Comparison of ENCODE assay signal across 1 cellular context in the genomic region with DNA sequence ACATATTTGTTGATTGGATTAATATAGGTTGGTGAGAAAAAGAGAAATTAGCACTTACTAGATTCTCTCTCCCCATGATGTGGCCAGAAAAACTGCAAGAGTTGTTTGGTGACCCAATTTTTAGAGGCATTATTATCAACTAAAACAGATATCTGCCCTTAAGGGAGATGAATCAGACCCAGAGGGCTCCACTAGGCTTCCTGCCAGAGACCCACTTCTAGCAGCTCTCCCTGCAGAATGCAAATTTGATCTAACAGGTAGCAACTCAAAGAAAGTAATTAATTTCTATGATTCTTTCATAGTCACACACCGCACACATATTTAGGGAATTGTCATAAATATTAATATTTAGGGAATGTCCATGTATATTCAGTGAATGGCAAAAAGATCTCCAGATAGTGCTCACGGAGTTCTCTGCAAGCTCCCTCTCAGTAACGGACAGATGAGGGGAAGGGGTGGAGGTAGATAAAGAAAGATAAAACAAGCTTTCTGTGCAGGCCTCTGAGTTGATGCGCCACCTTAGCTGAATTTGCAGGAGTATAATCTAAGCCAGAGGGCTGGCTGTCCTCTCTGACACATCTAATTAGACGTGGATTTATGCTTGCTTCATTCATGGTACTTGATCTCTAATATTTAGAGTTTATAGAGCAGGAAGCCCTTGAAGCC.
TF ChIP-seq lines count a peak whose summit lies in the region.

No MANE protein-coding gene starts in this region.

TF ChIP-seq in SK-N-SH, 30 proteins besides CTCF, POLR2A, EP300 and RAD21 (continued from another document):
- TF ChIP-seq, protein P1, sequence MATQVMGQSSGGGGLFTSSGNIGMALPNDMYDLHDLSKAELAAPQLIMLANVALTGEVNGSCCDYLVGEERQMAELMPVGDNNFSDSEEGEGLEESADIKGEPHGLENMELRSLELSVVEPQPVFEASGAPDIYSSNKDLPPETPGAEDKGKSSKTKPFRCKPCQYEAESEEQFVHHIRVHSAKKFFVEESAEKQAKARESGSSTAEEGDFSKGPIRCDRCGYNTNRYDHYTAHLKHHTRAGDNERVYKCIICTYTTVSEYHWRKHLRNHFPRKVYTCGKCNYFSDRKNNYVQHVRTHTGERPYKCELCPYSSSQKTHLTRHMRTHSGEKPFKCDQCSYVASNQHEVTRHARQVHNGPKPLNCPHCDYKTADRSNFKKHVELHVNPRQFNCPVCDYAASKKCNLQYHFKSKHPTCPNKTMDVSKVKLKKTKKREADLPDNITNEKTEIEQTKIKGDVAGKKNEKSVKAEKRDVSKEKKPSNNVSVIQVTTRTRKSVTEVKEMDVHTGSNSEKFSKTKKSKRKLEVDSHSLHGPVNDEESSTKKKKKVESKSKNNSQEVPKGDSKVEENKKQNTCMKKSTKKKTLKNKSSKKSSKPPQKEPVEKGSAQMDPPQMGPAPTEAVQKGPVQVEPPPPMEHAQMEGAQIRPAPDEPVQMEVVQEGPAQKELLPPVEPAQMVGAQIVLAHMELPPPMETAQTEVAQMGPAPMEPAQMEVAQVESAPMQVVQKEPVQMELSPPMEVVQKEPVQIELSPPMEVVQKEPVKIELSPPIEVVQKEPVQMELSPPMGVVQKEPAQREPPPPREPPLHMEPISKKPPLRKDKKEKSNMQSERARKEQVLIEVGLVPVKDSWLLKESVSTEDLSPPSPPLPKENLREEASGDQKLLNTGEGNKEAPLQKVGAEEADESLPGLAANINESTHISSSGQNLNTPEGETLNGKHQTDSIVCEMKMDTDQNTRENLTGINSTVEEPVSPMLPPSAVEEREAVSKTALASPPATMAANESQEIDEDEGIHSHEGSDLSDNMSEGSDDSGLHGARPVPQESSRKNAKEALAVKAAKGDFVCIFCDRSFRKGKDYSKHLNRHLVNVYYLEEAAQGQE (IDR thresholded peaks at IDR 0.05; ENCODE audit: low read depth, low read length): no peak
- TF ChIP-seq RFX5 (IDR thresholded peaks at IDR 0.05; ENCODE audit: low read length): no peak
- no peak for TF ChIP-seq TAF1 (IDR thresholded peaks at IDR 0.05; ENCODE audit: borderline replicate concordance, low read depth, low read length)
- TF ChIP-seq, protein P2, sequence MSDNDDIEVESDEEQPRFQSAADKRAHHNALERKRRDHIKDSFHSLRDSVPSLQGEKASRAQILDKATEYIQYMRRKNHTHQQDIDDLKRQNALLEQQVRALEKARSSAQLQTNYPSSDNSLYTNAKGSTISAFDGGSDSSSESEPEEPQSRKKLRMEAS (IDR thresholded peaks at IDR 0.05; ENCODE audit: low read depth): no peak
- no peak for TF ChIP-seq EZH2phosphoT487 (IDR thresholded peaks at IDR 0.05; ENCODE audit: borderline replicate concordance, low read depth)
- TF ChIP-seq, protein P3, sequence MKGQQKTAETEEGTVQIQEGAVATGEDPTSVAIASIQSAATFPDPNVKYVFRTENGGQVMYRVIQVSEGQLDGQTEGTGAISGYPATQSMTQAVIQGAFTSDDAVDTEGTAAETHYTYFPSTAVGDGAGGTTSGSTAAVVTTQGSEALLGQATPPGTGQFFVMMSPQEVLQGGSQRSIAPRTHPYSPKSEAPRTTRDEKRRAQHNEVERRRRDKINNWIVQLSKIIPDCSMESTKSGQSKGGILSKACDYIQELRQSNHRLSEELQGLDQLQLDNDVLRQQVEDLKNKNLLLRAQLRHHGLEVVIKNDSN (IDR thresholded peaks at IDR 0.05; ENCODE audit: borderline replicate concordance, low read depth): no peak
- no peak for TF ChIP-seq POLR2AphosphoS5 (IDR thresholded peaks at IDR 0.05; ENCODE audit: low read depth, low read length)
- TF ChIP-seq, protein P4, sequence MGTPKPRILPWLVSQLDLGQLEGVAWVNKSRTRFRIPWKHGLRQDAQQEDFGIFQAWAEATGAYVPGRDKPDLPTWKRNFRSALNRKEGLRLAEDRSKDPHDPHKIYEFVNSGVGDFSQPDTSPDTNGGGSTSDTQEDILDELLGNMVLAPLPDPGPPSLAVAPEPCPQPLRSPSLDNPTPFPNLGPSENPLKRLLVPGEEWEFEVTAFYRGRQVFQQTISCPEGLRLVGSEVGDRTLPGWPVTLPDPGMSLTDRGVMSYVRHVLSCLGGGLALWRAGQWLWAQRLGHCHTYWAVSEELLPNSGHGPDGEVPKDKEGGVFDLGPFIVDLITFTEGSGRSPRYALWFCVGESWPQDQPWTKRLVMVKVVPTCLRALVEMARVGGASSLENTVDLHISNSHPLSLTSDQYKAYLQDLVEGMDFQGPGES (IDR thresholded peaks at IDR 0.05; ENCODE audit: low read depth, low read length): no peak
- TF ChIP-seq RCOR1 (IDR thresholded peaks at IDR 0.05; ENCODE audit: low read length): 0 out of 2 replicates have a peak, but pooled peaks have one; percentile 35
- no peak for TF ChIP-seq YY1 (IDR thresholded peaks at IDR 0.05; ENCODE audit: low read depth)
- TF ChIP-seq, protein P5, sequence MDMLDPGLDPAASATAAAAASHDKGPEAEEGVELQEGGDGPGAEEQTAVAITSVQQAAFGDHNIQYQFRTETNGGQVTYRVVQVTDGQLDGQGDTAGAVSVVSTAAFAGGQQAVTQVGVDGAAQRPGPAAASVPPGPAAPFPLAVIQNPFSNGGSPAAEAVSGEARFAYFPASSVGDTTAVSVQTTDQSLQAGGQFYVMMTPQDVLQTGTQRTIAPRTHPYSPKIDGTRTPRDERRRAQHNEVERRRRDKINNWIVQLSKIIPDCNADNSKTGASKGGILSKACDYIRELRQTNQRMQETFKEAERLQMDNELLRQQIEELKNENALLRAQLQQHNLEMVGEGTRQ (IDR thresholded peaks at IDR 0.05; ENCODE audit: borderline replicate concordance, low read depth, low read length): no peak
- no peak; the same call in 1 of the 2 replicates for TF ChIP-seq TCF12 (IDR thresholded peaks at IDR 0.05)
- TF ChIP-seq NFIC (IDR thresholded peaks at IDR 0.05; ENCODE audit: borderline replicate concordance): peak; percentile 9; the same call in 1 of the 2 replicates
- peak; percentile 71 for TF ChIP-seq GATA2 (CRISPR knock-in tag; IDR thresholded peaks at IDR 0.05)
- no peak for TF ChIP-seq MEF2A (IDR thresholded peaks at IDR 0.05; ENCODE audit: borderline replicate concordance, low read depth)
- peak; percentile 41; the same call in 1 of the 2 replicates for TF ChIP-seq MXI1 (IDR thresholded peaks at IDR 0.05; ENCODE audit: low read depth, low read length)
- no peak for TF ChIP-seq FOXJ3 (CRISPR knock-in tag; IDR thresholded peaks at IDR 0.05)
- TF ChIP-seq RXRA (IDR thresholded peaks at IDR 0.05; ENCODE audit: borderline replicate concordance, low read depth): no peak
- TF ChIP-seq ELF1 (IDR thresholded peaks at IDR 0.05): no peak
- TF ChIP-seq JUND (IDR thresholded peaks at IDR 0.05): 0 out of 2 replicates have a peak, but pooled peaks have one; percentile 1
- 0 out of 2 replicates have a peak, but pooled peaks have one; percentile 4 for TF ChIP-seq FOSL2 (IDR thresholded peaks at IDR 0.05; ENCODE audit: borderline replicate concordance, low read depth)
- no peak for TF ChIP-seq SMC3 (IDR thresholded peaks at IDR 0.05; ENCODE audit: low read depth, low read length)
TF ChIP-seq in SK-N-SH: peak in this region for 7.
